ENCODE assay signal across 1 cellular context in the genomic region with DNA sequence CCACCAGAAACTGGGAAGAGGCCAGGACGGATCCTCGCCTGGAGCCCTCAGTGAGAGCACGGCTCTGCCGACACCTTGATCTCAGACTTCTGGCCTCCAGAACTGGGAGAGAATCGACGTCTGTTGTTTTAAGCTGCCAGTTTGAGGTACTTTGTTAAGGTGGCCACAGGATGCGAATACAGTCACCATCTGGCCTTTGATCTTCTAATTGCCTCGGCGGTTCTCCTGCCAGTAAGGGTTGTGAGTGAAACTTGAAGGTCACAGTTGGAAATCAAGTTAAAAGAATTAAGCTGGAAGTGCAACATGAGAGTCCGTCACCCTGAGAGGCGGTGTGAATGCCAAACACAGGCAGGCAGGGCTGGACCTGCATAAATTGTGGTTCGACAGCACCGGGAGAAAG.
TF ChIP-seq lines count a peak whose summit lies in the region.

No MANE protein-coding gene starts in this region.

TF ChIP-seq in H1, 55 proteins besides CTCF, POLR2A, EP300 and RAD21:
- TF ChIP-seq NANOG (IDR thresholded peaks at IDR 0.05; ENCODE audit: insufficient read depth, low read depth, low read length, poor library complexity, severe bottlenecking) (peak; percentile 34), ZNF274 (IDR thresholded peaks at IDR 0.05; ENCODE audit: borderline replicate concordance, extremely low read depth, low read length) (no peak)
